In the genomic region with DNA sequence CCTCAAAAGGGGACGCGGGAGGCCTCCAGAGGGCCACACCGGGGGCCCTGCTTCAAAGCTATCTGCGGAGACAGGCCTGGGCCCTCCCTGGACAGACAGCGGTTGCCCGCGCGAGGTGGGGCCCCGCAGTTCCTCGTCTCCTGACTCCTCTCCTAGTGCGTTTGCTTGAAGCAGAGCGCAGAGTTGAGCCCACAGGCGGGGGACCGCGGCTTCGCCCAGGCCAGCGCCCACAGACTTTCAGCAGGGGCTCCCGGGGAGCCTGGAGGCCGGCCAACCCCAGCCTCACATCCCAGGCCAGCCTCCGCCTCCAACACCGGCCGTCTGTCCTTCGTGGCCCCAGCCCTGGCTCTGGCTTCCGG, we compare ENCODE assay signal across 8 cellular contexts. TPM values are rescaled to one million over a fixed set of nuclear protein-coding genes. Genes with fewer than 3 reads are reported as not detected.
DNase-seq lines count a peak whose midpoint lies in the region; ATAC-seq and TF ChIP-seq lines count a peak whose summit lies in the region.

No MANE protein-coding gene starts in this region.

- H3K4me3 ChIP-seq in RWPE2 (ENCODE audit: severe bottlenecking) (peak overlapping the region; percentile 89), smooth muscle cell (peak overlapping the region; percentile 94)

- peaks cover 19% of the 10 kb centered on the region for H4K20me1 ChIP-seq in smooth muscle cell (ENCODE audit: low read depth)

- H2AFZ ChIP-seq in smooth muscle cell (ENCODE audit: low read depth), result peak overlapping the region; percentile 86

- H3K9me3 ChIP-seq in RWPE2 (ENCODE audit: severe bottlenecking) (no peaks in the 10 kb centered on the region), smooth muscle cell (replicated peaks; ENCODE audit: low read depth) (no peaks in the 10 kb centered on the region)

- 65% methylated on average over 18 of the region's 24 CpGs for WGBS in smooth muscle cell (ENCODE audit: low lambda C conversion rate)

- H3K27me3 ChIP-seq in RWPE2 (ENCODE audit: insufficient read depth, poor library complexity, severe bottlenecking), result no peaks in the 10 kb centered on the region
- H3K27me3 ChIP-seq in foreskin keratinocyte, result peaks cover 40% of the 10 kb centered on the region
- H3K27me3 ChIP-seq in smooth muscle cell (ENCODE audit: low read depth), result no peaks in the 10 kb centered on the region

- H3K4me1 ChIP-seq in RWPE2 (ENCODE audit: insufficient read depth, poor library complexity, severe bottlenecking), result peaks cover 5% of the 10 kb centered on the region
- no peaks in the 10 kb centered on the region for H3K4me1 ChIP-seq in foreskin keratinocyte
- peaks cover 6% of the 10 kb centered on the region for H3K4me1 ChIP-seq in smooth muscle cell (ENCODE audit: low read depth)

- DNase-seq in RWPE2 (ENCODE audit: low spot score) (no peak), foreskin keratinocyte (no peak), smooth muscle cell (lab: John Stamatoyannopoulos, UW; ENCODE audit: unreplicated experiment) (no peak), NCI-H1048 (lab: John Stamatoyannopoulos, UW) (no peak), NCI-H510A (lab: John Stamatoyannopoulos, UW) (no peak), OCI-M1 (lab: John Stamatoyannopoulos, UW) (no peak)

- peak overlapping the region; percentile 34 for H3K27ac ChIP-seq in RWPE2 (ENCODE audit: poor library complexity, severe bottlenecking)
- no peak overlapping the region for H3K27ac ChIP-seq in foreskin keratinocyte
- no peak overlapping the region for H3K27ac ChIP-seq in smooth muscle cell (ENCODE audit: low read depth)

- H3K9ac ChIP-seq in smooth muscle cell (ENCODE audit: low read depth), result peak overlapping the region; percentile 48

- H3K79me2 ChIP-seq in smooth muscle cell (ENCODE audit: low read depth), result peaks cover 4% of the 10 kb centered on the region

- peak; percentile 89 for TF ChIP-seq CTCF in RWPE2 (IDR thresholded peaks at IDR 0.05; ENCODE audit: poor library complexity, severe bottlenecking)
- TF ChIP-seq CTCF in foreskin keratinocyte (conservative IDR thresholded peaks at IDR 0.05), result no peak
- no peak for TF ChIP-seq CTCF in smooth muscle cell (IDR thresholded peaks at IDR 0.05; ENCODE audit: borderline replicate concordance, insufficient read depth, poor library complexity, severe bottlenecking)

- peak overlapping the region; percentile 98 for H3K4me2 ChIP-seq in smooth muscle cell

- peak; percentile 12 for ATAC-seq in GM21576 (IDR thresholded peaks at IDR 0.05; ENCODE audit: unreplicated experiment)
- peak; percentile 1; the same call in 1 of the 3 replicates for ATAC-seq in RWPE2 (ENCODE audit: low read depth)
- ATAC-seq in foreskin keratinocyte, result peak; percentile 16
- no peak for ATAC-seq in GM21526 (IDR thresholded peaks at IDR 0.05; ENCODE audit: low FRiP score, unreplicated experiment)

- H3K36me3 ChIP-seq in RWPE2 (ENCODE audit: low read depth), result no peaks in the 10 kb centered on the region
- no peaks in the 10 kb centered on the region for H3K36me3 ChIP-seq in smooth muscle cell (ENCODE audit: low read depth)

- H3F3A ChIP-seq in smooth muscle cell (ENCODE audit: low read depth), result no peaks in the 10 kb centered on the region

RNA-seq across cellular contexts. Expression of gene ADAMTS7, which starts 0.5 kb away (rescaled TPM):
- total RNA-seq in foreskin keratinocyte (0.49 and 1.0 TPM in 2 replicates), smooth muscle cell (9.6 and 11.2 TPM in 2 replicates)
- polyA plus RNA-seq in foreskin keratinocyte (0.42 and 0.92 TPM in 2 replicates), smooth muscle cell (7.8 and 11.0 TPM in 2 replicates)
